Comparison of ENCODE assay signal across 22 cellular contexts in genomic region chr1:77139389-77139788, GRCh38.
DNase-seq lines count a peak whose midpoint lies in the region; ATAC-seq and TF ChIP-seq lines count a peak whose summit lies in the region.
"Had no signal": no experiment of that assay in that cellular context is flagged by ENCODE, and none has a peak within 500 bp of the region (broad histone marks: within the 10 kb centered on the region; RNA-seq: fewer than 3 reads in every experiment).

No MANE protein-coding gene starts in this region.

- no peaks in the 10 kb centered on the region for H3K79me2 ChIP-seq in MM.1S (ENCODE audit: low read length)

- no peaks in the 10 kb centered on the region for H3K4me1 Mint-ChIP-seq in stimulated activated naive B cell treated with anti-CD40 and anti-IgM and Interleukin-4, amounts not matched to agents 10 μg/mL and 1 μg/mL and 100 μg/mL, for 72 hours
- no peaks in the 10 kb centered on the region for H3K4me1 Mint-ChIP-seq in activated CD8-positive, alpha-beta T cell treated with anti-CD3 and anti-CD28 coated beads, Interleukin-2, amount 10 ng/mL, durations not matched to agents 7 days and 5 days (ENCODE audit: low read depth)
- H3K4me1 Mint-ChIP-seq: B cell; CD8-positive, alpha-beta memory T cell had no signal

- H3F3A ChIP-seq in MM.1S (ENCODE audit: insufficient read depth, low read length), result no peaks in the 10 kb centered on the region

- H3K36me3 Mint-ChIP-seq in stimulated activated naive B cell treated with anti-CD40 and anti-IgM and Interleukin-4, amounts not matched to agents 10 μg/mL and 1 μg/mL and 100 μg/mL, for 72 hours, result peaks cover 3 to 4% of the 10 kb centered on the region in 2 donors
- H3K36me3 Mint-ChIP-seq in activated CD8-positive, alpha-beta T cell treated with anti-CD3 and anti-CD28 coated beads, Interleukin-2, amount 10 ng/mL, durations not matched to agents 7 days and 5 days (ENCODE audit: low read depth), result no peaks in the 10 kb centered on the region

- H3K9me3 Mint-ChIP-seq in stimulated activated naive B cell treated with anti-CD40 and anti-IgM and Interleukin-4, amounts not matched to agents 10 μg/mL and 1 μg/mL and 100 μg/mL, for 72 hours, result no peaks in the 10 kb centered on the region
- no peaks in the 10 kb centered on the region for H3K9me3 Mint-ChIP-seq in activated CD8-positive, alpha-beta T cell treated with anti-CD3 and anti-CD28 coated beads, Interleukin-2, amount 10 ng/mL, durations not matched to agents 7 days and 5 days (ENCODE audit: insufficient read depth)
- H3K9me3 Mint-ChIP-seq: CD4-positive, CD25-positive, alpha-beta regulatory T cell; CD8-positive, alpha-beta memory T cell; HFFc6 had no signal

- H3K27ac ChIP-seq in MM.1S (ENCODE audit: low read length) (no peak overlapping the region), transverse colon (no peak overlapping the region)
- H3K27ac ChIP-seq: BLaER1 treated with 17β-estradiol and CSF1 and Interleukin-3, amounts not matched to agents 10 nM and 100 nM had no signal

- no peaks in the 10 kb centered on the region for H3K27me3 Mint-ChIP-seq in stimulated activated naive B cell treated with anti-CD40 and anti-IgM and Interleukin-4, amounts not matched to agents 10 μg/mL and 1 μg/mL and 100 μg/mL, for 72 hours
- no peaks in the 10 kb centered on the region for H3K27me3 Mint-ChIP-seq in activated CD8-positive, alpha-beta T cell treated with anti-CD3 and anti-CD28 coated beads, Interleukin-2, amount 10 ng/mL, durations not matched to agents 7 days and 5 days (ENCODE audit: low read depth)
- H3K27me3 Mint-ChIP-seq: B cell; CD4-positive, CD25-positive, alpha-beta regulatory T cell; CD8-positive, alpha-beta memory T cell had no signal

- H3K4me3 ChIP-seq in MM.1S (ENCODE audit: low read length), result no peak overlapping the region
- H3K4me3 ChIP-seq in transverse colon, result no peak overlapping the region
- H3K4me3 ChIP-seq: BLaER1 treated with 17β-estradiol and CSF1 and Interleukin-3, amounts not matched to agents 10 nM and 100 nM had no signal

- H3K9me3 ChIP-seq in MM.1S (replicated peaks; ENCODE audit: insufficient read depth, low read length) (no peaks in the 10 kb centered on the region; the same call in 1 of the 2 replicates), transverse colon (no peaks in the 10 kb centered on the region)
- H3K9me3 ChIP-seq: BLaER1 treated with 17β-estradiol and CSF1 and Interleukin-3, amounts not matched to agents 10 nM and 100 nM had no signal

- CTCF ChIA-PET in activated CD8-positive, alpha-beta T cell treated with anti-CD3 and anti-CD28 coated beads, Interleukin-2, amount 10 ng/mL, durations not matched to agents 7 days and 5 days (lab: Charles Lee), result no interaction called here

- no peaks in the 10 kb centered on the region for H3K36me3 ChIP-seq in MM.1S (replicated peaks; ENCODE audit: insufficient read depth, low read length)
- no peaks in the 10 kb centered on the region for H3K36me3 ChIP-seq in transverse colon
- H3K36me3 ChIP-seq: BLaER1 treated with 17β-estradiol and CSF1 and Interleukin-3, amounts not matched to agents 10 nM and 100 nM had no signal

- no peak overlapping the region for H3K27ac Mint-ChIP-seq in stimulated activated naive B cell treated with anti-CD40 and anti-IgM and Interleukin-4, amounts not matched to agents 10 μg/mL and 1 μg/mL and 100 μg/mL, for 72 hours
- no peak overlapping the region for H3K27ac Mint-ChIP-seq in activated CD8-positive, alpha-beta T cell treated with anti-CD3 and anti-CD28 coated beads, Interleukin-2, amount 10 ng/mL, durations not matched to agents 7 days and 5 days
- H3K27ac Mint-ChIP-seq: B cell; CD4-positive, CD25-positive, alpha-beta regulatory T cell; CD8-positive, alpha-beta memory T cell; HFFc6 had no signal

- POLR2A ChIA-PET in activated CD8-positive, alpha-beta T cell treated with anti-CD3 and anti-CD28 coated beads, Interleukin-2, amount 10 ng/mL, durations not matched to agents 7 days and 5 days (lab: Charles Lee), result no interaction called here

- WGBS in transverse colon (ENCODE audit: low coverage in 1 of 2), 2 donors, result 100% methylated on average over 1 of the region's 1 CpG; no CpG with 5 or more reads in 1 of the 2 donors

- no peaks in the 10 kb centered on the region for H4K20me1 ChIP-seq in MM.1S (ENCODE audit: insufficient read depth, low read length)
- H4K20me1 ChIP-seq: BLaER1 treated with 17β-estradiol and CSF1 and Interleukin-3, amounts not matched to agents 10 nM and 100 nM had no signal

- no peak for TF ChIP-seq EP300 in transverse colon (IDR thresholded peaks at IDR 0.05; ENCODE audit: low read depth)

- no peak overlapping the region for H3K9ac ChIP-seq in MM.1S (ENCODE audit: low read length)
- H3K9ac ChIP-seq: BLaER1 treated with 17β-estradiol and CSF1 and Interleukin-3, amounts not matched to agents 10 nM and 100 nM had no signal

- no peaks in the 10 kb centered on the region for H3K4me1 ChIP-seq in MM.1S (ENCODE audit: low read length)
- H3K4me1 ChIP-seq in transverse colon, result no peaks in the 10 kb centered on the region
- H3K4me1 ChIP-seq: BLaER1 treated with 17β-estradiol and CSF1 and Interleukin-3, amounts not matched to agents 10 nM and 100 nM had no signal

- intact Hi-C loops in transverse colon (cut with DNase I; ENCODE audit: low total_unique reads), result no loop called here

- no peak overlapping the region for H2AFZ ChIP-seq in MM.1S (ENCODE audit: low read length)

- no peak overlapping the region for H3K4me3 Mint-ChIP-seq in stimulated activated naive B cell treated with anti-CD40 and anti-IgM and Interleukin-4, amounts not matched to agents 10 μg/mL and 1 μg/mL and 100 μg/mL, for 72 hours
- no peak overlapping the region for H3K4me3 Mint-ChIP-seq in activated CD8-positive, alpha-beta T cell treated with anti-CD3 and anti-CD28 coated beads, Interleukin-2, amount 10 ng/mL, durations not matched to agents 7 days and 5 days
- H3K4me3 Mint-ChIP-seq: B cell; CD4-positive, CD25-positive, alpha-beta regulatory T cell; CD8-positive, alpha-beta memory T cell; HFFc6 had no signal

- no peaks in the 10 kb centered on the region for H3K27me3 ChIP-seq in MM.1S (replicated peaks; ENCODE audit: insufficient read depth, low read length)
- H3K27me3 ChIP-seq in transverse colon, result no peaks in the 10 kb centered on the region
- H3K27me3 ChIP-seq: BLaER1 treated with 17β-estradiol and CSF1 and Interleukin-3, amounts not matched to agents 10 nM and 100 nM had no signal

- in situ Hi-C loops in transverse colon (cut with MboI; ENCODE audit: low pct_ligation_motif_present in 1 of 4, low pct_unique_long_range_greater_than_20kb in 1 of 4, low sequenced_read_pairs in 3 of 4), result loop anchor here (25.0 kb wide), 1 partner anchor 977 kb away; no protein-coding TSS in a partner anchor

- DNase-seq in Ammon's horn (ENCODE audit: low spot score), result peak; percentile 37
- peak; percentile 41 for DNase-seq in NCI-H1694 (lab: John Stamatoyannopoulos, UW)
- peak; percentile 41 for DNase-seq in NCI-H82 treated with DMSO at 0.1 percent for 48 hours (lab: John Stamatoyannopoulos, UW; ENCODE audit: unreplicated experiment)
- peak; percentile 24 for DNase-seq in occipital lobe (lab: John Stamatoyannopoulos, UW)
- no peak for DNase-seq in stimulated activated naive B cell treated with anti-CD40 and anti-IgM and Interleukin-4, amounts not matched to agents 10 μg/mL and 1 μg/mL and 100 μg/mL, for 72 hours
- no peak for DNase-seq in MM.1S
- DNase-seq in activated CD8-positive, alpha-beta T cell treated with anti-CD3 and anti-CD28 coated beads, Interleukin-2, amount 10 ng/mL, durations not matched to agents 7 days and 5 days, result no peak
- no peak for DNase-seq in transverse colon
- DNase-seq: 8988T; CD4-positive, CD25-positive, alpha-beta regulatory T cell; CD8-positive, alpha-beta memory T cell; COR-L47; DMS153; DMS79 treated with DMSO at 0.1 percent for 48 hours; GF-D8; GOT3; H7; HFFc6; IMR-90 had no signal

- no peak for TF ChIP-seq POLR2A in transverse colon (IDR thresholded peaks at IDR 0.05)

- no peak overlapping the region for H3K4me2 ChIP-seq in MM.1S (ENCODE audit: low read depth, low read length)
- H3K4me2 ChIP-seq: BLaER1 treated with 17β-estradiol and CSF1 and Interleukin-3, amounts not matched to agents 10 nM and 100 nM had no signal

- ATAC-seq in stimulated activated naive B cell treated with anti-CD40 and anti-IgM and Interleukin-4, amounts not matched to agents 10 μg/mL and 1 μg/mL and 100 μg/mL, for 72 hours (replicated peaks), result no peak
- ATAC-seq in activated CD8-positive, alpha-beta T cell treated with anti-CD3 and anti-CD28 coated beads, Interleukin-2, amount 10 ng/mL, durations not matched to agents 7 days and 5 days, result no peak
- ATAC-seq: HCT116 had no signal

- no peaks in the 10 kb centered on the region for H3K9me2 ChIP-seq in MM.1S (replicated peaks; ENCODE audit: insufficient read depth, low read length)

- TF ChIP-seq CTCF in MM.1S (IDR thresholded peaks at IDR 0.05; ENCODE audit: low read length), result no peak
- TF ChIP-seq CTCF in transverse colon (IDR thresholded peaks at IDR 0.05), result no peak

Comparison
In these comparisons a context has a peak if more than half of its experiments do, and no peak if none do; other contexts are left out.
1. DNase-seq: peak in Ammon's horn (single experiment), NCI-H1694 (single experiment), NCI-H82 treated with DMSO at 0.1 percent for 48 hours (single experiment) and occipital lobe (single experiment); none in stimulated activated naive B cell treated with anti-CD40 and anti-IgM and Interleukin-4, amounts not matched to agents 10 μg/mL and 1 μg/mL and 100 μg/mL, for 72 hours (single experiment), MM.1S (single experiment), activated CD8-positive, alpha-beta T cell treated with anti-CD3 and anti-CD28 coated beads, Interleukin-2, amount 10 ng/mL, durations not matched to agents 7 days and 5 days (single experiment) and transverse colon (single experiment).